ENCODE assay signal across 17 cellular contexts in genomic region chr9:125995706-125996105, GRCh38.
DNase-seq lines count a peak whose midpoint lies in the region; ATAC-seq and TF ChIP-seq lines count a peak whose summit lies in the region.
"Had no signal": no experiment of that assay in that cellular context is flagged by ENCODE, and none has a peak within 500 bp of the region (broad histone marks: within the 10 kb centered on the region; RNA-seq: fewer than 3 reads in every experiment).

No MANE protein-coding gene starts in this region.

- peak overlapping the region; percentile 81 for H3K27ac Mint-ChIP-seq in neural crest cell (ENCODE audit: unreplicated experiment)
- H3K27ac Mint-ChIP-seq: CD4-positive, alpha-beta T cell had no signal

- DNase-seq in cardiac septum (ENCODE audit: low spot score) (peak; percentile 55), heart right ventricle (no peak), NT2/D1 (ENCODE audit: low read depth, low spot score) (no peak), neural crest cell (ENCODE audit: low read depth, low spot score) (no peak), upper lobe of right lung (peak; percentile 28), HPDE6-E6E7 (ENCODE audit: extremely low spot score) (no peak), midbrain (lab: John Stamatoyannopoulos, UW) (no peak)
- DNase-seq: ACHN; Calu3; CD4-positive, alpha-beta T cell; DMS79; EL; GM23248 had no signal

- WGBS in heart right ventricle, 2 donors, result 81% methylated on average over 10 of the region's 10 CpGs

- ATAC-seq in heart right ventricle, result no peak
- no peak for ATAC-seq in upper lobe of right lung
- ATAC-seq in SK-N-SH treated with all-trans-retinoic acid at 6 μM for 48 hours, result no peak
- ATAC-seq: HCT116 had no signal

- H3K4me3 ChIP-seq in heart right ventricle (no peak overlapping the region), NT2/D1 (ENCODE audit: insufficient read length, low read depth) (no peak overlapping the region), upper lobe of right lung (no peak overlapping the region)
- H3K4me3 ChIP-seq: BLaER1 treated with 17β-estradiol and CSF1 and Interleukin-3, amounts not matched to agents 10 nM and 100 nM; GM23248 had no signal

- peaks cover 0 to 41% (median 0%) of the 10 kb centered on the region in 7 donors for H3K27me3 ChIP-seq in heart right ventricle
- H3K27me3 ChIP-seq in NT2/D1 (ENCODE audit: insufficient read depth, insufficient read length), result no peaks in the 10 kb centered on the region
- H3K27me3 ChIP-seq in upper lobe of right lung, result no peaks in the 10 kb centered on the region
- H3K27me3 ChIP-seq: BLaER1 treated with 17β-estradiol and CSF1 and Interleukin-3, amounts not matched to agents 10 nM and 100 nM had no signal

- intact Hi-C loops in cardiac septum (cut with DNase I), result no loop called here
- intact Hi-C loops in heart right ventricle (cut with DNase I), result no loop called here
- intact Hi-C loops in upper lobe of right lung (cut with DNase I), result no loop called here

- peak overlapping the region; percentile 5 for H3K9ac ChIP-seq in NT2/D1 (ENCODE audit: insufficient read length, low read depth)
- H3K9ac ChIP-seq: BLaER1 treated with 17β-estradiol and CSF1 and Interleukin-3, amounts not matched to agents 10 nM and 100 nM; GM23248 had no signal

- H3K4me1 Mint-ChIP-seq in neural crest cell, result peaks cover 8% of the 10 kb centered on the region

- TF ChIP-seq CTCF in heart right ventricle (IDR thresholded peaks at IDR 0.05), result no peak
- TF ChIP-seq CTCF in neural crest cell (conservative IDR thresholded peaks at IDR 0.05), result no peak
- TF ChIP-seq CTCF in upper lobe of right lung (IDR thresholded peaks at IDR 0.05), result no peak

- H3K4me1 ChIP-seq in heart right ventricle, result no peaks in the 10 kb centered on the region
- peaks cover 12% of the 10 kb centered on the region for H3K4me1 ChIP-seq in NT2/D1 (ENCODE audit: insufficient read depth, insufficient read length)
- H3K4me1 ChIP-seq in upper lobe of right lung, result no peaks in the 10 kb centered on the region

- no peak overlapping the region for H3K27ac ChIP-seq in heart right ventricle
- no peak overlapping the region for H3K27ac ChIP-seq in upper lobe of right lung
- H3K27ac ChIP-seq: BLaER1 treated with 17β-estradiol and CSF1 and Interleukin-3, amounts not matched to agents 10 nM and 100 nM; GM23248; HL-60 had no signal

- H3K9me3 ChIP-seq in heart right ventricle (no peaks in the 10 kb centered on the region), NT2/D1 (ENCODE audit: insufficient read depth, low read length) (no peaks in the 10 kb centered on the region), upper lobe of right lung (no peaks in the 10 kb centered on the region)
- H3K9me3 ChIP-seq: BLaER1 treated with 17β-estradiol and CSF1 and Interleukin-3, amounts not matched to agents 10 nM and 100 nM had no signal

- H3K36me3 ChIP-seq in heart right ventricle (no peaks in the 10 kb centered on the region), NT2/D1 (ENCODE audit: insufficient read depth, insufficient read length, low read length) (no peaks in the 10 kb centered on the region), upper lobe of right lung (no peaks in the 10 kb centered on the region)
- H3K36me3 ChIP-seq: BLaER1 treated with 17β-estradiol and CSF1 and Interleukin-3, amounts not matched to agents 10 nM and 100 nM had no signal

- H3K36me3 Mint-ChIP-seq in neural crest cell (ENCODE audit: low read depth), result no peaks in the 10 kb centered on the region

- H3K27me3 Mint-ChIP-seq in neural crest cell (ENCODE audit: low read depth), result no peaks in the 10 kb centered on the region

- no peak overlapping the region for H3K4me3 Mint-ChIP-seq in neural crest cell
- H3K4me3 Mint-ChIP-seq: CD4-positive, alpha-beta T cell had no signal

- H3K9me3 Mint-ChIP-seq in neural crest cell, result no peaks in the 10 kb centered on the region
- H3K9me3 Mint-ChIP-seq: CD4-positive, alpha-beta T cell had no signal

TF ChIP-seq in SK-N-SH treated with all-trans-retinoic acid at 6 μM for 48 hours, 23 proteins besides CTCF, POLR2A, EP300 and RAD21:
- TF ChIP-seq CREB5 (CRISPR knock-in tag; IDR thresholded peaks at IDR 0.05; ENCODE audit: low read depth) (no peak), RARB (CRISPR knock-in tag; IDR thresholded peaks at IDR 0.05) (no peak), ISL1 (CRISPR knock-in tag; IDR thresholded peaks at IDR 0.05) (no peak), SNAI2 (CRISPR knock-in tag; IDR thresholded peaks at IDR 0.05) (no peak), CSDC2 (CRISPR knock-in tag; IDR thresholded peaks at IDR 0.05) (no peak), ZNF70 (CRISPR knock-in tag; IDR thresholded peaks at IDR 0.05) (no peak), ZNF565 (CRISPR knock-in tag; conservative IDR thresholded peaks at IDR 0.05; ENCODE audit: low read depth) (no peak), CSRNP3 (CRISPR knock-in tag; IDR thresholded peaks at IDR 0.05) (no peak), ESRRG (CRISPR knock-in tag; IDR thresholded peaks at IDR 0.05) (no peak), POU6F1 (CRISPR knock-in tag; IDR thresholded peaks at IDR 0.05; ENCODE audit: borderline replicate concordance, low read depth) (no peak), TOX (CRISPR knock-in tag; IDR thresholded peaks at IDR 0.05; ENCODE audit: borderline replicate concordance) (no peak), ZNF8 (CRISPR knock-in tag; IDR thresholded peaks at IDR 0.05) (no peak), ARNTL (CRISPR knock-in tag; IDR thresholded peaks at IDR 0.05; ENCODE audit: borderline replicate concordance, low read depth) (no peak), BACH2 (CRISPR knock-in tag; IDR thresholded peaks at IDR 0.05; ENCODE audit: borderline replicate concordance) (no peak), GLIS3 (CRISPR knock-in tag; IDR thresholded peaks at IDR 0.05) (no peak), TCF4 (CRISPR knock-in tag; IDR thresholded peaks at IDR 0.05; ENCODE audit: borderline replicate concordance) (no peak), PPARA (CRISPR knock-in tag; IDR thresholded peaks at IDR 0.05; ENCODE audit: borderline replicate concordance) (no peak)

Comparison
In these comparisons a context has a peak if more than half of its experiments do, and no peak if none do; other contexts are left out.
1. DNase-seq: peak in cardiac septum (single experiment) and upper lobe of right lung (single experiment); none in heart right ventricle (0 of 2), NT2/D1 (single experiment), neural crest cell (single experiment), HPDE6-E6E7 (single experiment) and midbrain (single experiment).